ENCODE assay signal across 8 cellular contexts in the genomic region with DNA sequence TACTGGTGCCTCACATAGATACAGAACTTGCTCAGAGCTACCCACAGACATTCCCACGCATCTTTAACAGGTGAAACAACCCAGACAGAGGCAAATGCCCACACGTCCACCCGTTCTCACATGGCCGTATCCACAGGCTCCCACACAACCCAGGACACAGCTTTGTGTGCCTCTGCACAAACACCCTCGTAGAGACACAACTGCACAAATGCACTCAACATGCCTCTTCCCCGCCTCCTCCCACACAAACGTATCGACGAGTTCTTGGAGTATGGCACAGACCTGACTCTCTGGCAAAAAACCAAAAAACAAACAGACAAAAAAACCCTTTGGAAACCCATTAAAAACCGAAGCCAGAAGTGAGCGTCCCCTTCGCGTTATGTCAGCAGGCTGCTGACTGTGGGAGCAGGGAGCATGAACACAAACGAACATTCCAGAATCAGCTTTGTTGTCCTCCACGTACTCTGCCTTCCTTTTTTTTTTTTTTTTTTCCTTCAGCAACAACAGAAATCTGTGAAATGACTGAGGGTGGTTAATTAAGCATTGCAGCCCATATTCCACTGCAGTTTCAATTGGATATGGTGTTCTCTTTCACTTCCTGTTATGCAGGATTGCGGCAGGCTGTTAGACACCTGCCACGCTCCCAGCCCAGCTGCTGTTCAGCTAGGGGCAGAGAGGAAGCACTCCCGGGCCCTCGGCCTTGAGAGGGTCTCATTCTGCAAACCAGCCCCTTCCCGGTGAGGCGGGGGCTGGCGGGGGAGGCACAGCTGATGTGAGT.
DNase-seq lines count a peak whose midpoint lies in the region; ATAC-seq, FAIRE-seq and TF ChIP-seq lines count a peak whose summit lies in the region.

No MANE protein-coding gene starts in this region.

- H3K4me3 ChIP-seq in kidney (ENCODE audit: low read length in 2 of 2) (peak overlapping the region; percentile 37 to 49), stomach smooth muscle (ENCODE audit: low read length in 2 of 2) (peak overlapping the region; percentile 26 to 65), foreskin fibroblast (ENCODE audit: low read depth in 1 of 2, low read length in 2 of 2) (no peak overlapping the region)

- H3K4me1 ChIP-seq in kidney (ENCODE audit: control insufficient read depth in 1 of 2, insufficient read depth in 1 of 2, low read depth in 1 of 2, low read length in 2 of 2) (peaks cover 0 to 7% of the 10 kb centered on the region in 2 donors), stomach smooth muscle (ENCODE audit: control insufficient read depth, insufficient read depth, low read length) (peaks cover 8% of the 10 kb centered on the region)

- H3K9me3 Mint-ChIP-seq in activated CD4-positive, alpha-beta T cell treated with anti-CD3 and anti-CD28 coated beads for 36 hours (ENCODE audit: low read depth): no peaks in the 10 kb centered on the region
- no peaks in the 10 kb centered on the region for H3K9me3 Mint-ChIP-seq in activated T-cell treated with anti-CD3 and anti-CD28 coated beads, Interleukin-2, amount 50 U/mL, for 4 hours

- CTCF ChIA-PET in activated CD4-positive, alpha-beta T cell treated with anti-CD3 and anti-CD28 coated beads for 36 hours (lab: Charles Lee): interaction anchor here (0.6 to 1.1 kb wide), 7 partner anchors 17 to 315 kb away, joined by 3 to 5 read pairs (median 3); no protein-coding TSS in a partner anchor

- H3K36me3 Mint-ChIP-seq in activated CD4-positive, alpha-beta T cell treated with anti-CD3 and anti-CD28 coated beads for 36 hours (ENCODE audit: low read depth): no peaks in the 10 kb centered on the region
- H3K36me3 Mint-ChIP-seq in activated T-cell treated with anti-CD3 and anti-CD28 coated beads, Interleukin-2, amount 50 U/mL, for 4 hours (ENCODE audit: insufficient read depth): no peaks in the 10 kb centered on the region

- H3K4me3 Mint-ChIP-seq in activated CD4-positive, alpha-beta T cell treated with anti-CD3 and anti-CD28 coated beads for 36 hours: peak overlapping the region; percentile 34
- H3K4me3 Mint-ChIP-seq in activated T-cell treated with anti-CD3 and anti-CD28 coated beads, Interleukin-2, amount 50 U/mL, for 4 hours: peak overlapping the region; percentile 56

- intact Hi-C loops in activated CD4-positive, alpha-beta T cell treated with anti-CD3 and anti-CD28 coated beads for 36 hours (cut with DNase I, micrococcal nuclease): loop anchor here (1.0 to 10.0 kb wide), 4 partner anchors 18 to 1298 kb away; no protein-coding TSS in a partner anchor
- intact Hi-C loops in kidney (cut with DNase I): no loop called here

- peaks cover 52% of the 10 kb centered on the region for H3K4me1 Mint-ChIP-seq in activated CD4-positive, alpha-beta T cell treated with anti-CD3 and anti-CD28 coated beads for 36 hours
- H3K4me1 Mint-ChIP-seq in activated T-cell treated with anti-CD3 and anti-CD28 coated beads, Interleukin-2, amount 50 U/mL, for 4 hours (ENCODE audit: low read depth): peaks cover 58% of the 10 kb centered on the region

- H3K27ac ChIP-seq in kidney (ENCODE audit: low read depth in 2 of 2, low read length in 2 of 2): no peak overlapping the region
- H3K27ac ChIP-seq in stomach smooth muscle (ENCODE audit: low read length): no peak overlapping the region

- no peaks in the 10 kb centered on the region for H3K9me3 ChIP-seq in kidney (ENCODE audit: control insufficient read depth in 1 of 2, low read length in 2 of 2)
- no peaks in the 10 kb centered on the region for H3K9me3 ChIP-seq in stomach smooth muscle (ENCODE audit: control insufficient read depth in 2 of 2, low read length in 2 of 2)

- H3K9ac ChIP-seq in kidney (ENCODE audit: low read length in 2 of 2) (no peak overlapping the region), stomach smooth muscle (ENCODE audit: low read length in 2 of 2) (no peak overlapping the region)

- peak; percentile 63 for DNase-seq in activated CD4-positive, alpha-beta T cell treated with anti-CD3 and anti-CD28 coated beads for 36 hours
- no peak for DNase-seq in activated CD4-positive, alpha-beta T cell treated with anti-CD3 and anti-CD28 coated beads for 1 hour
- DNase-seq in NCI-H187 (lab: John Stamatoyannopoulos, UW) (peak; percentile 16 to 80), kidney (peak; percentile 72), foreskin fibroblast (no peak)
- DNase-seq in activated T-cell treated with anti-CD3 and anti-CD28 coated beads, Interleukin-2, amount 50 U/mL, for 4 hours: no peak

- H3K36me3 ChIP-seq in kidney (ENCODE audit: control insufficient read depth in 1 of 2, insufficient read depth in 2 of 2, low read length in 2 of 2) (no peaks in the 10 kb centered on the region), stomach smooth muscle (ENCODE audit: control insufficient read depth in 2 of 2, insufficient read depth in 2 of 2, low read length in 2 of 2) (no peaks in the 10 kb centered on the region)

- FAIRE-seq in kidney (lab: Jason Lieb, UNC): no peak

- peaks cover 0 to 3% of the 10 kb centered on the region in 2 donors for H3K27me3 ChIP-seq in stomach smooth muscle (ENCODE audit: control insufficient read depth in 1 of 2, insufficient read depth in 2 of 2, low read length in 2 of 2)

- peaks cover 12% of the 10 kb centered on the region for H3K27me3 Mint-ChIP-seq in activated CD4-positive, alpha-beta T cell treated with anti-CD3 and anti-CD28 coated beads for 36 hours
- H3K27me3 Mint-ChIP-seq in activated T-cell treated with anti-CD3 and anti-CD28 coated beads, Interleukin-2, amount 50 U/mL, for 4 hours (ENCODE audit: low read depth): peaks cover 2% of the 10 kb centered on the region

- H3K27ac Mint-ChIP-seq in activated CD4-positive, alpha-beta T cell treated with anti-CD3 and anti-CD28 coated beads for 36 hours: peak overlapping the region; percentile 86

- POLR2A ChIA-PET in activated CD4-positive, alpha-beta T cell treated with anti-CD3 and anti-CD28 coated beads for 36 hours (lab: Charles Lee): interaction anchor here (1.1 to 1.7 kb wide), 4 partner anchors 15 to 29 kb away, joined by 3 to 5 read pairs (median 4); no protein-coding TSS in a partner anchor

- TF ChIP-seq CTCF in kidney (IDR thresholded peaks at IDR 0.05; ENCODE audit: borderline replicate concordance, extremely low read depth, insufficient read depth) (no peak), foreskin fibroblast (IDR thresholded peaks at IDR 0.05; ENCODE audit: low read depth, low read length) (no peak)

- peak; percentile 70 for ATAC-seq in activated CD4-positive, alpha-beta T cell treated with anti-CD3 and anti-CD28 coated beads for 36 hours
- peak; percentile 73 for ATAC-seq in HG02840 (IDR thresholded peaks at IDR 0.05; ENCODE audit: low FRiP score, unreplicated experiment)
- peak; percentile 59 to 65 for ATAC-seq in activated T-cell treated with anti-CD3 and anti-CD28 coated beads, Interleukin-2, amount 50 U/mL, for 4 hours

Comparison
In these comparisons a context has a peak if more than half of its experiments do, and no peak if none do; other contexts are left out.
1. DNase-seq: peak in activated CD4-positive, alpha-beta T cell treated with anti-CD3 and anti-CD28 coated beads for 36 hours (single experiment), NCI-H187 (2 of 2) and kidney (single experiment); none in activated CD4-positive, alpha-beta T cell treated with anti-CD3 and anti-CD28 coated beads for 1 hour (single experiment), activated T-cell treated with anti-CD3 and anti-CD28 coated beads, Interleukin-2, amount 50 U/mL, for 4 hours (single experiment) and foreskin fibroblast (0 of 2).
2. H3K4me3 ChIP-seq: peak in kidney (2 of 2) and stomach smooth muscle (2 of 2); none in foreskin fibroblast (0 of 2).
3. Peak in every context shown above with its lines, with median percentiles within 50 percentile points of each other: ATAC-seq.